Comparison of ENCODE assay signal across 8 cellular contexts in the genomic region with DNA sequence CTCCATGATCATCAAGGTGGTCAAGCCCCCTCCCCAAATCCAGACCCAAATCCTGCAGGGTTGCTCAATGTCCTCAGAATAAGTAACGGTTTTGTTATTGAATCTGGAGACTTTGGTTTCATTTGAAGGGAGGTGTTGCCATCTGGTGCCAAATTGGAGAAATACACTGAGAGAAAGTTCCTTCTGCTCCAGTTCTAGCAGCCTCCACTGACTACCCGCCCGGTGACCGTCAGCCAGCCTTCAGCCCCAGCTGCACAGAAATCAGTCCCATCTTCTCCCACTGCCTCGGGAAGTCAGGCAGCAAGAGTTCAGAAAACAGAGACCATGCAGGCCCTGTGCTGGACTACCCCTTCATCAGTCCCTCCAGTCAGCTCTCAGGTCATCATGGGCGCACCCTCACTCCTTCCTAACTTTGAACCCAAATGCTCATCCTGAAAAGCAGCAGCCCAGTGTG. TPM values are rescaled to one million over a fixed set of nuclear protein-coding genes. Genes with fewer than 3 reads are reported as not detected.
A peak's percentile ranks its signal among the peaks of the same experiment; 100 is the strongest.
DNase-seq lines count a peak whose midpoint lies in the region; ATAC-seq and TF ChIP-seq lines count a peak whose summit lies in the region.

No MANE protein-coding gene starts in this region.

- ATAC-seq in GM18867 (IDR thresholded peaks at IDR 0.05; ENCODE audit: unreplicated experiment) = peak; percentile 67

- H3K4me1 ChIP-seq in Loucy (ENCODE audit: insufficient read depth, low read length, poor library complexity, severe bottlenecking) (no peaks in the 10 kb centered on the region), SJCRH30 (peaks cover 42% of the 10 kb centered on the region), testis (no peaks in the 10 kb centered on the region)

- 33 to 56% methylated on average over 6 of the region's 6 CpGs for WGBS in testis, 2 donors

- no peak overlapping the region; the same call in 1 of the 2 replicates for H2AFZ ChIP-seq in Loucy (ENCODE audit: low read length)

- H3K4me2 ChIP-seq in Loucy (ENCODE audit: low read depth, low read length, poor library complexity, severe bottlenecking) = no peak overlapping the region

- H3K36me3 ChIP-seq in Loucy (ENCODE audit: insufficient read depth, low read length) = no peaks in the 10 kb centered on the region
- no peaks in the 10 kb centered on the region for H3K36me3 ChIP-seq in SJCRH30
- no peaks in the 10 kb centered on the region for H3K36me3 ChIP-seq in testis (ENCODE audit: low read depth, missing control alignments)

- no peaks in the 10 kb centered on the region for H3K79me2 ChIP-seq in Loucy (ENCODE audit: insufficient read depth, low read length)

- no peak for TF ChIP-seq POLR2A in testis (IDR thresholded peaks at IDR 0.05)

- H3K27me3 ChIP-seq in Loucy (ENCODE audit: insufficient read depth, low read length, poor library complexity, severe bottlenecking) (no peaks in the 10 kb centered on the region), SJCRH30 (no peaks in the 10 kb centered on the region), testis (no peaks in the 10 kb centered on the region)

- DNase-seq in CD1c-positive myeloid dendritic cell (ENCODE audit: extremely low spot score) (peak; percentile 74), SJCRH30 (peak; percentile 73 to 96), kidney tubule cell (ENCODE audit: low spot score) (peak; percentile 69), testis (peak; percentile 51)
- DNase-seq in central memory CD4-positive, alpha-beta T cell = peak; percentile 53
- DNase-seq in activated effector memory CD4-positive, alpha-beta T cell treated with anti-CD3 and anti-CD28 coated beads, Interleukin-2, amount 50 U/mL, for 16 hours = no peak

- H3K4me3 ChIP-seq in Loucy (ENCODE audit: low read length, poor library complexity, severe bottlenecking) (no peak overlapping the region), SJCRH30 (no peak overlapping the region), testis (no peak overlapping the region)

- no peaks in the 10 kb centered on the region for H3K9me3 ChIP-seq in Loucy (ENCODE audit: insufficient read depth, low read depth, low read length)
- no peaks in the 10 kb centered on the region; the same call in 1 of the 2 replicates for H3K9me3 ChIP-seq in SJCRH30 (replicated peaks)
- no peaks in the 10 kb centered on the region for H3K9me3 ChIP-seq in testis

- H3K27ac ChIP-seq in SJCRH30 = no peak overlapping the region; the same call in 1 of the 2 replicates
- H3K27ac ChIP-seq in testis = no peak overlapping the region

- TF ChIP-seq CTCF in Loucy (conservative IDR thresholded peaks at IDR 0.05; ENCODE audit: low read length) (peak; percentile 80), testis (IDR thresholded peaks at IDR 0.05) (peak; percentile 61 to 90 (median 70))

- H4K20me1 ChIP-seq in Loucy (ENCODE audit: insufficient read depth, low read length, poor library complexity, severe bottlenecking) = no peaks in the 10 kb centered on the region

- H3K9me2 ChIP-seq in Loucy (replicated peaks; ENCODE audit: low read depth, low read length) = no peaks in the 10 kb centered on the region

- intact Hi-C loops in testis (cut with DNase I; ENCODE audit: low total_unique reads) = loop anchor here (5.0 kb wide), 2 partner anchors 214 to 234 kb away; no protein-coding TSS in a partner anchor

- no peak overlapping the region for H3K9ac ChIP-seq in Loucy (ENCODE audit: low read depth, low read length, poor library complexity, severe bottlenecking)

- no peaks in the 10 kb centered on the region for H3F3A ChIP-seq in Loucy (ENCODE audit: low read depth)

RNA-seq across cellular contexts. Expression of a gene that starts 38.7 kb away (rescaled TPM):
- total RNA-seq in SJCRH30 (2014; rRNA removed; shearing (Covaris generic)) = 361 and 363 TPM in 2 replicates
- total RNA-seq in testis = 100 to 1,000 TPM in 1 of 2 donors, 10 to 100 TPM in 1; 86.0 to 122 TPM
- polyA plus RNA-seq in testis (ENCODE audit: insufficient read depth, low read depth, low replicate concordance) = 121 TPM
